Comparison of ENCODE assay signal across 13 cellular contexts in genomic region chr1:12176298-12177118, GRCh38. TPM values are rescaled to one million over a fixed set of nuclear protein-coding genes. Genes with fewer than 3 reads are reported as not detected.
DNase-seq lines count a peak whose midpoint lies in the region; ATAC-seq and TF ChIP-seq lines count a peak whose summit lies in the region.
"Had no signal": no experiment of that assay in that cellular context is flagged by ENCODE, and none has a peak within 500 bp of the region (broad histone marks: within the 10 kb centered on the region; RNA-seq: fewer than 3 reads in every experiment).

No MANE protein-coding gene starts in this region.

- DNase-seq in CD8-positive, alpha-beta T cell, result peak in 1 of 7 experiments; percentile 8
- DNase-seq in activated CD4-positive, alpha-beta memory T cell treated with anti-CD3 and anti-CD28 coated beads for 36 hours, result no peak
- DNase-seq in right atrium auricular region (ENCODE audit: low spot score), result no peak
- DNase-seq in Calu3, result no peak
- DNase-seq in NCI-H1092 treated with DMSO at 0.1 percent for 48 hours (lab: John Stamatoyannopoulos, UW), result no peak
- DNase-seq: activated CD8-positive, alpha-beta memory T cell treated with anti-CD3 and anti-CD28 coated beads, Interleukin-2, amount 50 U/mL, for 4 hours; COR-L47; NCI-H2029; NCI-H774; stimulated activated CD4-positive, alpha-beta T cell treated with anti-CD3 and anti-CD28 coated beads, Interleukin-4, amount 100 ng/mL, for 4 hours; stimulated activated naive CD4-positive, alpha-beta T cell had no signal

- no peak for ATAC-seq in CD8-positive, alpha-beta T cell
- ATAC-seq in HG02678 (IDR thresholded peaks at IDR 0.05; ENCODE audit: unreplicated experiment), result no peak

- no peaks in the 10 kb centered on the region for H3K9me3 Mint-ChIP-seq in CD8-positive, alpha-beta T cell
- peaks cover under 1% of the 10 kb centered on the region for H3K9me3 Mint-ChIP-seq in activated CD4-positive, alpha-beta memory T cell treated with anti-CD3 and anti-CD28 coated beads for 36 hours
- no peaks in the 10 kb centered on the region for H3K9me3 Mint-ChIP-seq in Calu3 (ENCODE audit: low read depth, unreplicated experiment)

- H3K4me3 ChIP-seq in CD8-positive, alpha-beta T cell (ENCODE audit: low read depth, low read length), result no peak overlapping the region
- H3K4me3 ChIP-seq in right atrium auricular region, result no peak overlapping the region
- H3K4me3 ChIP-seq in skin epidermis, result no peak overlapping the region

- H3K27ac Mint-ChIP-seq in CD8-positive, alpha-beta T cell, result peak overlapping the region; percentile 90
- H3K27ac Mint-ChIP-seq in activated CD4-positive, alpha-beta memory T cell treated with anti-CD3 and anti-CD28 coated beads for 36 hours, result peak overlapping the region; percentile 94
- H3K27ac Mint-ChIP-seq in Calu3 (ENCODE audit: unreplicated experiment), result no peak overlapping the region

- no TSS peak for BruUV-seq in Calu3 (replicated peaks; lab: Mats Ljungman, UMichigan)

- intact Hi-C loops in CD8-positive, alpha-beta T cell (cut with DNase I, micrococcal nuclease), result loop anchor here in 1 of 2 experiments (5.0 kb wide), 1 partner anchor 269 kb away; no protein-coding TSS in a partner anchor
- intact Hi-C loops in activated CD4-positive, alpha-beta memory T cell treated with anti-CD3 and anti-CD28 coated beads for 36 hours (cut with micrococcal nuclease), result loop anchor here (5.0 to 10.0 kb wide), 6 partner anchors 109 to 369 kb away; partner anchors contain the start of genes CLCN6 and MTHFR
- intact Hi-C loops in Calu3 (cut with micrococcal nuclease; ENCODE audit: unreplicated experiment), result no loop called here

- no peaks in the 10 kb centered on the region for H3K27me3 Mint-ChIP-seq in CD8-positive, alpha-beta T cell (ENCODE audit: low read depth)
- no peaks in the 10 kb centered on the region for H3K27me3 Mint-ChIP-seq in activated CD4-positive, alpha-beta memory T cell treated with anti-CD3 and anti-CD28 coated beads for 36 hours
- H3K27me3 Mint-ChIP-seq in Calu3 (ENCODE audit: unreplicated experiment), result peaks cover 13% of the 10 kb centered on the region

- CTCF ChIA-PET in CD8-positive, alpha-beta T cell (lab: Charles Lee), result interaction anchor here (0.9 to 13.7 kb wide), 6 partner anchors 11 to 52 kb away, joined by 3 to 155 read pairs (median 10); no protein-coding TSS in a partner anchor
- CTCF ChIA-PET in activated CD4-positive, alpha-beta memory T cell treated with anti-CD3 and anti-CD28 coated beads for 36 hours (lab: Charles Lee), result interaction anchor here (0.6 to 13.5 kb wide), 6 partner anchors 10 to 110 kb away, joined by 3 to 168 read pairs (median 4); partner anchors contain the start of gene TNFRSF1B
- CTCF ChIA-PET in Calu3 (lab: Charles Lee), result no interaction called here

- H3K36me3 Mint-ChIP-seq in CD8-positive, alpha-beta T cell, result peaks cover under 1% of the 10 kb centered on the region
- H3K36me3 Mint-ChIP-seq in activated CD4-positive, alpha-beta memory T cell treated with anti-CD3 and anti-CD28 coated beads for 36 hours, result peaks cover 20% of the 10 kb centered on the region
- H3K36me3 Mint-ChIP-seq in Calu3 (ENCODE audit: insufficient read depth, unreplicated experiment), result no peaks in the 10 kb centered on the region

- H3K36me3 ChIP-seq in CD8-positive, alpha-beta T cell (ENCODE audit: insufficient read depth, low read length), result no peaks in the 10 kb centered on the region
- H3K36me3 ChIP-seq in right atrium auricular region, result no peaks in the 10 kb centered on the region

- H3K4me3 Mint-ChIP-seq in CD8-positive, alpha-beta T cell, result peak overlapping the region; percentile 47
- peak overlapping the region; percentile 6 for H3K4me3 Mint-ChIP-seq in activated CD4-positive, alpha-beta memory T cell treated with anti-CD3 and anti-CD28 coated beads for 36 hours
- no peak overlapping the region for H3K4me3 Mint-ChIP-seq in Calu3 (ENCODE audit: low read depth, unreplicated experiment)

- H3K9me3 ChIP-seq in CD8-positive, alpha-beta T cell (ENCODE audit: low read length), result no peaks in the 10 kb centered on the region
- no peaks in the 10 kb centered on the region for H3K9me3 ChIP-seq in right atrium auricular region

- H3K4me1 Mint-ChIP-seq in CD8-positive, alpha-beta T cell (ENCODE audit: low read depth), result peaks cover 80% of the 10 kb centered on the region
- H3K4me1 Mint-ChIP-seq in activated CD4-positive, alpha-beta memory T cell treated with anti-CD3 and anti-CD28 coated beads for 36 hours (ENCODE audit: low read depth), result peaks cover 94% of the 10 kb centered on the region
- peaks cover 12% of the 10 kb centered on the region for H3K4me1 Mint-ChIP-seq in Calu3 (ENCODE audit: low read depth, unreplicated experiment)

- POLR2A ChIA-PET in CD8-positive, alpha-beta T cell (lab: Charles Lee), result interaction anchor here (0.9 to 4.1 kb wide), 9 partner anchors 8 to 268 kb away, joined by 3 to 44 read pairs (median 6); no protein-coding TSS in a partner anchor
- POLR2A ChIA-PET in activated CD4-positive, alpha-beta memory T cell treated with anti-CD3 and anti-CD28 coated beads for 36 hours (lab: Charles Lee), result interaction anchor here (0.6 to 3.9 kb wide), 8 partner anchors 8 to 266 kb away, joined by 4 to 28 read pairs (median 12); partner anchors contain the start of gene TNFRSF1B

- no peak overlapping the region for H3K27ac ChIP-seq in CD8-positive, alpha-beta T cell (ENCODE audit: low read depth, low read length)
- H3K27ac ChIP-seq in right atrium auricular region, result peak overlapping the region; percentile 9 to 72
- H3K27ac ChIP-seq in skin epidermis, result peak overlapping the region in 16 of 21 experiments; percentile 5 to 98 (median 74)

- H3K27me3 ChIP-seq in CD8-positive, alpha-beta T cell (ENCODE audit: insufficient read depth, low read length), result no peaks in the 10 kb centered on the region
- H3K27me3 ChIP-seq in right atrium auricular region, result no peaks in the 10 kb centered on the region

- H3K4me1 ChIP-seq in CD8-positive, alpha-beta T cell (ENCODE audit: insufficient read depth, low read length), result peaks cover 84% of the 10 kb centered on the region
- H3K4me1 ChIP-seq in right atrium auricular region, result peaks cover 0 to 99% of the 10 kb centered on the region in 2 donors

- TF ChIP-seq CTCF in CD8-positive, alpha-beta T cell (IDR thresholded peaks at IDR 0.05), result no peak
- no peak for TF ChIP-seq CTCF in right atrium auricular region (IDR thresholded peaks at IDR 0.05)
- no peak for TF ChIP-seq CTCF in Calu3 (IDR thresholded peaks at IDR 0.05; ENCODE audit: unreplicated experiment)

RNA-seq across cellular contexts. Expression of gene TNFRSF1B, which starts 9.7 kb away (rescaled TPM):
- total RNA-seq in CD8-positive, alpha-beta T cell, result 100 to 1,000 TPM in 1 of 2 experiments, 10 to 100 TPM in 1; 82.6 to 100 TPM
- total RNA-seq in activated CD4-positive, alpha-beta memory T cell treated with anti-CD3 and anti-CD28 coated beads for 36 hours, result 100 to 1,000 TPM; 201 to 211 TPM
- total RNA-seq in right atrium auricular region (10 to 100 TPM; 17.0 to 25.6 TPM), Calu3 (2022) (1.3 and 2.9 TPM in 2 replicates)

RNA-seq across cellular contexts. Expression of gene VPS13D, which starts 53.3 kb away (rescaled TPM):
- total RNA-seq in CD8-positive, alpha-beta T cell, result 10 to 100 TPM; 55.8 to 58.7 TPM
- total RNA-seq in activated CD4-positive, alpha-beta memory T cell treated with anti-CD3 and anti-CD28 coated beads for 36 hours, result 10 to 100 TPM; 25.0 to 25.4 TPM
- 10 to 100 TPM; 48.1 to 65.2 TPM for total RNA-seq in right atrium auricular region
- total RNA-seq in Calu3 (2022), result 30.6 and 33.1 TPM in 2 replicates
